ENCODE assay signal across 13 cellular contexts in the genomic region with DNA sequence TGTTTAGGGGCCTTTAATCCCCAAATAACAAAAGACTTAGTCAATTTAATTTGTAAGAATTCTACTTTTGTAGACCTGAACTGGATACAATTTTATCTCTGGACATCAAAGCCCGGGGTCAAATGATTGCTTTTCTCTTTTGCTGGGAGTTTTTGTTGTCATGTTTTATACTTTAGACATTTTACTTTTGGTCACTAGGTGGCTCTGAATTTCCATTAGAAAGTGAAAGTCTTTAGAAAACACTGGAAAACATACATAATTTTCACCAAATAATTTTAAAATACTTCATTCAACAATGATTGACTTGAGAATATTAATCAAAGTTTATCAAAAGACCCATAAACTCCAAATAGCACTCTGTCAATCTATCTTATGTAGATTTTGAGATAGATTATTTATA. TPM values are rescaled to one million over a fixed set of nuclear protein-coding genes. Genes with fewer than 3 reads are reported as not detected.
DNase-seq lines count a peak whose midpoint lies in the region; ATAC-seq and TF ChIP-seq lines count a peak whose summit lies in the region.
"Had no signal": no experiment of that assay in that cellular context is flagged by ENCODE, and none has a peak within 500 bp of the region (broad histone marks: within the 10 kb centered on the region; RNA-seq: fewer than 3 reads in every experiment).

No MANE protein-coding gene starts in this region.

- no peak overlapping the region for H3K4me2 ChIP-seq in OCI-LY7 (ENCODE audit: low read length)

- no peak overlapping the region for H3K27ac Mint-ChIP-seq in progenitor cell of endocrine pancreas
- H3K27ac Mint-ChIP-seq: activated CD8-positive, alpha-beta memory T cell treated with anti-CD3 and anti-CD28 coated beads, Interleukin-2, amount 10 ng/mL, durations not matched to agents 7 days and 5 days had no signal

- no peaks in the 10 kb centered on the region for H3K4me1 Mint-ChIP-seq in progenitor cell of endocrine pancreas (ENCODE audit: low read depth)
- H3K4me1 Mint-ChIP-seq: activated CD8-positive, alpha-beta memory T cell treated with anti-CD3 and anti-CD28 coated beads, Interleukin-2, amount 10 ng/mL, durations not matched to agents 7 days and 5 days had no signal

- H3K9me2 ChIP-seq in OCI-LY7 (ENCODE audit: insufficient read depth, low read length): no peaks in the 10 kb centered on the region

- peak; percentile 76 for TF ChIP-seq CTCF in OCI-LY7 (conservative IDR thresholded peaks at IDR 0.05; ENCODE audit: low read length)
- TF ChIP-seq CTCF in epithelial cell of proximal tubule (conservative IDR thresholded peaks at IDR 0.05; ENCODE audit: low read depth, low read length): peak; percentile 44
- TF ChIP-seq CTCF in progenitor cell of endocrine pancreas (IDR thresholded peaks at IDR 0.05; ENCODE audit: unreplicated experiment): peak; percentile 48

- H3K79me2 ChIP-seq in OCI-LY7 (ENCODE audit: insufficient read depth, low read depth, low read length): no peaks in the 10 kb centered on the region

- H3K4me3 ChIP-seq in OCI-LY7 (ENCODE audit: low read depth, low read length, poor library complexity, severe bottlenecking) (no peak overlapping the region), epithelial cell of proximal tubule (ENCODE audit: low read depth, low read length) (no peak overlapping the region)
- H3K4me3 ChIP-seq: vagina had no signal

- no peaks in the 10 kb centered on the region for H3K9me3 ChIP-seq in OCI-LY7 (ENCODE audit: low read length)
- H3K9me3 ChIP-seq: vagina had no signal

- POLR2A ChIA-PET in OCI-LY7 (lab: Charles Lee): no interaction called here

- no peaks in the 10 kb centered on the region for H3K9me3 Mint-ChIP-seq in progenitor cell of endocrine pancreas (ENCODE audit: low read depth)

- peaks cover 5% of the 10 kb centered on the region for H3K4me1 ChIP-seq in OCI-LY7 (ENCODE audit: insufficient read depth, low read length, poor library complexity, severe bottlenecking)
- H3K4me1 ChIP-seq: vagina had no signal

- ATAC-seq in GM19035 (IDR thresholded peaks at IDR 0.05; ENCODE audit: unreplicated experiment): no peak
- ATAC-seq in GM18868 (IDR thresholded peaks at IDR 0.05; ENCODE audit: unreplicated experiment): no peak
- no peak for ATAC-seq in HG02678 (IDR thresholded peaks at IDR 0.05; ENCODE audit: unreplicated experiment)
- ATAC-seq: activated CD8-positive, alpha-beta memory T cell treated with anti-CD3 and anti-CD28 coated beads, Interleukin-2, amount 10 ng/mL, durations not matched to agents 7 days and 5 days had no signal

- intact Hi-C loops in OCI-LY7 (cut with micrococcal nuclease; ENCODE audit: unreplicated experiment): no loop called here

- peaks cover 24% of the 10 kb centered on the region for H3K27me3 Mint-ChIP-seq in progenitor cell of endocrine pancreas

- BruUV-seq in OCI-LY7 (replicated peaks; lab: Mats Ljungman, UMichigan): no TSS peak

- H2AFZ ChIP-seq in OCI-LY7 (ENCODE audit: low read length): no peak overlapping the region

- H3K36me3 ChIP-seq in OCI-LY7 (ENCODE audit: insufficient read depth, low read length): no peaks in the 10 kb centered on the region
- H3K36me3 ChIP-seq: vagina had no signal

- H3K4me3 Mint-ChIP-seq in progenitor cell of endocrine pancreas (ENCODE audit: low read depth): no peak overlapping the region
- H3K4me3 Mint-ChIP-seq: activated CD8-positive, alpha-beta memory T cell treated with anti-CD3 and anti-CD28 coated beads, Interleukin-2, amount 10 ng/mL, durations not matched to agents 7 days and 5 days had no signal

- no peaks in the 10 kb centered on the region for H4K20me1 ChIP-seq in OCI-LY7 (ENCODE audit: insufficient read depth, low read length)

- CTCF ChIA-PET in OCI-LY7 (lab: Charles Lee; ENCODE audit: unreplicated experiment): no interaction called here

- H3K36me3 Mint-ChIP-seq in progenitor cell of endocrine pancreas (ENCODE audit: insufficient read depth): no peaks in the 10 kb centered on the region
- H3K36me3 Mint-ChIP-seq: activated CD8-positive, alpha-beta memory T cell treated with anti-CD3 and anti-CD28 coated beads, Interleukin-2, amount 10 ng/mL, durations not matched to agents 7 days and 5 days had no signal

- no peak overlapping the region for H3K27ac ChIP-seq in OCI-LY7 (ENCODE audit: low read depth, low read length, poor library complexity, severe bottlenecking)
- H3K27ac ChIP-seq: vagina had no signal

- DNase-seq in GM03348 (ENCODE audit: low spot score) (peak; percentile 36), OCI-LY7 (ENCODE audit: low spot score) (peak; percentile 5), epithelial cell of proximal tubule (ENCODE audit: low read depth) (no peak), progenitor cell of endocrine pancreas (ENCODE audit: low spot score, unreplicated experiment) (no peak), COLO668 (lab: John Stamatoyannopoulos, UW; ENCODE audit: unreplicated experiment) (no peak)
- DNase-seq: activated CD8-positive, alpha-beta memory T cell treated with anti-CD3 and anti-CD28 coated beads, Interleukin-2, amount 10 ng/mL, durations not matched to agents 7 days and 5 days; effector CD8-positive, alpha-beta T cell; SIG-M5; stimulated activated CD4-positive, alpha-beta T cell treated with anti-CD3 and anti-CD28 coated beads, Interleukin-4, amount 100 ng/mL, for 24 hours had no signal

RNA-seq across cellular contexts. Expression of gene PCA3, which starts 2.8 kb away (rescaled TPM):
- total RNA-seq in OCI-LY7 (2014; rRNA removed; shearing (Covaris generic)): not detected in 2 replicates
- total RNA-seq in OCI-LY7 (2022) (not detected in 2 replicates), epithelial cell of proximal tubule (not detected in 2 replicates), progenitor cell of endocrine pancreas (0.22 and 0.31 TPM in 2 replicates)
- total RNA-seq: activated CD8-positive, alpha-beta memory T cell treated with anti-CD3 and anti-CD28 coated beads, Interleukin-2, amount 10 ng/mL, durations not matched to agents 7 days and 5 days; vagina had no signal

Comparison
In these comparisons a context has a peak if more than half of its experiments do, and no peak if none do; other contexts are left out.
1. DNase-seq: peak in GM03348 (single experiment) and OCI-LY7 (single experiment); none in epithelial cell of proximal tubule (single experiment), progenitor cell of endocrine pancreas (single experiment) and COLO668 (single experiment).
2. Peak in every context shown above with its lines, with median percentiles within 50 percentile points of each other: CTCF ChIP-seq.